11 cellular contexts compared by ENCODE assay signal in the genomic region with DNA sequence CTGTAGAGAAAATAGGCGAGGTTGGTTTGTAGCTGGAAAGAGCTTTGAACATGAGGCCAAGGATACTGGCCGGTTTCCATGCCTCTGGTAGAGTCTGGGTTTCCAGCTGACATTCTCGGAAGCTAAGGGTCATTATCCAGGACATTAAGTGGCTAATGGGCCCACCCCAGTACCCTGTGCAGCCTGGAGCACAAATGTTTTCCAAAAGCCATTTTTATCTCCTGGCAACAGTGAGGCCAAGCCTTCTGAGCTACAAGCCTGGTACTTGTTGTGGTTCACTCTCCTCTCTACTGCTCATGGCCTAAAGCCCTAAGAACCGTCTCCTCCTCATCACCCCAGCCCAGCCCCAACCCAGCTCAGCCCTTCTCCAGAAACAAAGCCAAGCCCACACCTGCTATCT.
DNase-seq lines count a peak whose midpoint lies in the region; ATAC-seq lines count a peak whose summit lies in the region.
"Had no signal": no experiment of that assay in that cellular context is flagged by ENCODE, and none has a peak within 500 bp of the region (broad histone marks: within the 10 kb centered on the region; RNA-seq: fewer than 3 reads in every experiment).

No MANE protein-coding gene starts in this region.

- peak; percentile 21 for DNase-seq in NCI-H2227 (lab: John Stamatoyannopoulos, UW; ENCODE audit: unreplicated experiment)
- no peak for DNase-seq in NCI-H2227 treated with DMSO at 0.1 percent for 48 hours (lab: John Stamatoyannopoulos, UW)
- peak; percentile 69 for DNase-seq in DMS79 (lab: John Stamatoyannopoulos, UW)
- peak; percentile 25 for DNase-seq in NCI-H1092 treated with DMSO at 0.1 percent for 48 hours (lab: John Stamatoyannopoulos, UW)
- peak; percentile 21 for DNase-seq in medulla oblongata (ENCODE audit: extremely low spot score)
- DNase-seq in SW 1271 (lab: John Stamatoyannopoulos, UW): no peak
- DNase-seq: CD4-positive, alpha-beta memory T cell; DND-41; GDM1 had no signal

- ATAC-seq in HG02763 (IDR thresholded peaks at IDR 0.05; ENCODE audit: unreplicated experiment): no peak
- ATAC-seq: HepG2 had no signal

Comparison
In these comparisons a context has a peak if more than half of its experiments do, and no peak if none do; other contexts are left out.
1. DNase-seq: peak in NCI-H2227 (single experiment), DMS79 (single experiment), NCI-H1092 treated with DMSO at 0.1 percent for 48 hours (single experiment) and medulla oblongata (single experiment); none in NCI-H2227 treated with DMSO at 0.1 percent for 48 hours (single experiment) and SW 1271 (0 of 2).